In genomic region chr6:81997091-81997926, GRCh38 we compare ENCODE assay signal across 1 cellular context.
TF ChIP-seq lines count a peak whose summit lies in the region.

No MANE protein-coding gene starts in this region.

TF ChIP-seq in WTC11, 78 proteins besides CTCF, POLR2A, EP300 and RAD21 (continued from another document):
- no peak for TF ChIP-seq PRDM15 (CRISPR knock-in tag; IDR thresholded peaks at IDR 0.05)
- no peak for TF ChIP-seq NR3C1 (CRISPR knock-in tag; conservative IDR thresholded peaks at IDR 0.05; ENCODE audit: low read depth)
- TF ChIP-seq GRHL2 (CRISPR knock-in tag; IDR thresholded peaks at IDR 0.05; ENCODE audit: insufficient replicate concordance, severe bottlenecking): no peak
- no peak for TF ChIP-seq SOX15 (CRISPR knock-in tag; IDR thresholded peaks at IDR 0.05)
